ENCODE assay signal across 19 cellular contexts in genomic region chr6:27290850-27291208, GRCh38. TPM values are rescaled to one million over a fixed set of nuclear protein-coding genes. Genes with fewer than 3 reads are reported as not detected.
A peak's percentile ranks its signal among the peaks of the same experiment; 100 is the strongest.
DNase-seq lines count a peak whose midpoint lies in the region; ATAC-seq, FAIRE-seq and TF ChIP-seq lines count a peak whose summit lies in the region.
"Had no signal": no experiment of that assay in that cellular context is flagged by ENCODE, and none has a peak within 500 bp of the region (broad histone marks: within the 10 kb centered on the region; RNA-seq: fewer than 3 reads in every experiment).

No MANE protein-coding gene starts in this region.

- H2AFZ ChIP-seq in astrocyte (ENCODE audit: low read depth, low read length), result peak overlapping the region; percentile 11
- H2AFZ ChIP-seq: parathyroid adenoma had no signal

- H3K9me3 ChIP-seq in astrocyte (ENCODE audit: insufficient read depth, low read depth, low read length) (peaks cover 4% of the 10 kb centered on the region), iPS-18a (ENCODE audit: control insufficient read depth, low read depth, low read length) (no peaks in the 10 kb centered on the region)

- no peak for DNase-seq in activated naive CD4-positive, alpha-beta T cell treated with anti-CD3 and anti-CD28 coated beads, Interleukin-2, amount 10 ng/mL, durations not matched to agents 7 days and 5 days
- DNase-seq in activated naive CD4-positive, alpha-beta T cell treated with anti-CD3 and anti-CD28 coated beads, Interleukin-2, amount 50 U/mL, for 16 hours, result no peak
- DNase-seq in astrocyte (ENCODE audit: low read depth) (no peak), skeletal muscle cell (ENCODE audit: low read depth) (no peak), GM19239 (ENCODE audit: insufficient read length, low spot score) (no peak), GOT3 (lab: John Stamatoyannopoulos, UW) (no peak)
- DNase-seq: activated CD4-positive, alpha-beta T cell treated with anti-CD3 and anti-CD28 coated beads for 48 hours; heart right ventricle; KBM-7; NCI-H1436; NCI-H510A had no signal

- H3K4me2 ChIP-seq in astrocyte (ENCODE audit: low read length), result peak overlapping the region; percentile 60

- H3K4me3 Mint-ChIP-seq in activated naive CD4-positive, alpha-beta T cell treated with anti-CD3 and anti-CD28 coated beads, Interleukin-2, amount 10 ng/mL, durations not matched to agents 7 days and 5 days, result no peak overlapping the region
- peak overlapping the region; percentile 54 for H3K4me3 Mint-ChIP-seq in astrocyte (ENCODE audit: unreplicated experiment)

- H3K27me3 ChIP-seq in astrocyte (ENCODE audit: insufficient read depth, low read length) (peaks cover 47% of the 10 kb centered on the region), iPS-18a (ENCODE audit: control insufficient read depth, insufficient read depth, low read length) (peaks cover 86% of the 10 kb centered on the region)

- H3K79me2 ChIP-seq in astrocyte (ENCODE audit: insufficient read depth, low read length), result no peaks in the 10 kb centered on the region
- H3K79me2 ChIP-seq: parathyroid adenoma had no signal

- CTCF ChIA-PET in activated naive CD4-positive, alpha-beta T cell treated with anti-CD3 and anti-CD28 coated beads, Interleukin-2, amount 10 ng/mL, durations not matched to agents 7 days and 5 days (lab: Charles Lee), result no interaction called here

- H3K9ac ChIP-seq in astrocyte (ENCODE audit: low read length), result no peak overlapping the region
- no peak overlapping the region for H3K9ac ChIP-seq in iPS-18a (ENCODE audit: low read length)
- H3K9ac ChIP-seq: parathyroid adenoma had no signal

- H3K4me1 ChIP-seq in astrocyte (ENCODE audit: insufficient read depth, low read length), result peaks cover 7% of the 10 kb centered on the region
- peaks cover 18% of the 10 kb centered on the region for H3K4me1 ChIP-seq in iPS-18a (ENCODE audit: control insufficient read depth, low read depth, low read length)
- H3K4me1 ChIP-seq: parathyroid adenoma had no signal

- ATAC-seq in GM19397 (IDR thresholded peaks at IDR 0.05; ENCODE audit: unreplicated experiment), result no peak
- ATAC-seq: heart right ventricle had no signal

- H3K4me1 Mint-ChIP-seq in activated naive CD4-positive, alpha-beta T cell treated with anti-CD3 and anti-CD28 coated beads, Interleukin-2, amount 10 ng/mL, durations not matched to agents 7 days and 5 days, result peaks cover 2% of the 10 kb centered on the region
- H3K4me1 Mint-ChIP-seq in astrocyte (ENCODE audit: low read depth, unreplicated experiment), result peaks cover 12% of the 10 kb centered on the region

- H3K27ac Mint-ChIP-seq in activated naive CD4-positive, alpha-beta T cell treated with anti-CD3 and anti-CD28 coated beads, Interleukin-2, amount 10 ng/mL, durations not matched to agents 7 days and 5 days, result peak overlapping the region; percentile 62
- H3K27ac Mint-ChIP-seq in astrocyte (ENCODE audit: unreplicated experiment), result no peak overlapping the region

- FAIRE-seq in astrocyte (lab: Jason Lieb, UNC) (no peak), GM19239 (lab: Jason Lieb, UNC) (no peak)
- FAIRE-seq: bronchial epithelial cell, D721Med, endometrium had no signal

- H3K36me3 Mint-ChIP-seq in activated naive CD4-positive, alpha-beta T cell treated with anti-CD3 and anti-CD28 coated beads, Interleukin-2, amount 10 ng/mL, durations not matched to agents 7 days and 5 days, result peaks cover 18% of the 10 kb centered on the region
- H3K36me3 Mint-ChIP-seq in astrocyte (ENCODE audit: low read depth, unreplicated experiment), result peaks cover 1% of the 10 kb centered on the region

- no peaks in the 10 kb centered on the region for H4K20me1 ChIP-seq in astrocyte (ENCODE audit: insufficient read depth, low read length)

- H3K4me3 ChIP-seq in astrocyte (ENCODE audit: insufficient read depth, low read depth, low read length) (no peak overlapping the region), iPS-18a (ENCODE audit: low read length) (peak overlapping the region; percentile 79), skeletal muscle cell (ENCODE audit: low read depth, low read length) (peak overlapping the region; percentile 19)
- H3K4me3 ChIP-seq: heart right ventricle, lung had no signal

- H3K27me3 Mint-ChIP-seq in activated naive CD4-positive, alpha-beta T cell treated with anti-CD3 and anti-CD28 coated beads, Interleukin-2, amount 10 ng/mL, durations not matched to agents 7 days and 5 days, result peaks cover 86% of the 10 kb centered on the region
- peaks cover 21% of the 10 kb centered on the region for H3K27me3 Mint-ChIP-seq in astrocyte (ENCODE audit: low read depth, unreplicated experiment)

- H3K36me3 ChIP-seq in astrocyte (ENCODE audit: insufficient read depth, low read length) (no peaks in the 10 kb centered on the region), iPS-18a (ENCODE audit: control insufficient read depth, low read depth, low read length) (no peaks in the 10 kb centered on the region)
- H3K36me3 ChIP-seq: heart right ventricle had no signal

- H3K9me3 Mint-ChIP-seq in activated naive CD4-positive, alpha-beta T cell treated with anti-CD3 and anti-CD28 coated beads, Interleukin-2, amount 10 ng/mL, durations not matched to agents 7 days and 5 days, result peaks cover 29% of the 10 kb centered on the region
- no peaks in the 10 kb centered on the region for H3K9me3 Mint-ChIP-seq in astrocyte (ENCODE audit: unreplicated experiment)

- no peak overlapping the region for H3K27ac ChIP-seq in astrocyte (ENCODE audit: low read depth, low read length)
- H3K27ac ChIP-seq in iPS-18a (ENCODE audit: low read length), result no peak overlapping the region
- H3K27ac ChIP-seq: heart right ventricle, parathyroid adenoma had no signal

- no peak for TF ChIP-seq CTCF in astrocyte (IDR thresholded peaks at IDR 0.05; ENCODE audit: insufficient read depth, low read depth, low read length)

RNA-seq across cellular contexts. Expression of gene POM121L2, which starts 21.2 kb away (rescaled TPM):
- not detected in 2 replicates for total RNA-seq in astrocyte
- total RNA-seq: bronchial epithelial cell; heart right ventricle; lung; T-helper 1 cell treated with Interleukin-12 subunit alpha and Interleukin-12 subunit beta and Interleukin-4 antibody, amounts not matched to agents 30 ng/mL and 1 ng/mL, for 36 hours had no signal

RNA-seq across cellular contexts. Expression of gene PRSS16, which starts 43.3 kb away (rescaled TPM):
- 2.0 and 2.3 TPM in 2 replicates for total RNA-seq in astrocyte
